In genomic region chr6:16421462-16421960, GRCh38 we compare ENCODE assay signal across 8 cellular contexts.
DNase-seq lines count a peak whose midpoint lies in the region; ATAC-seq, FAIRE-seq and TF ChIP-seq lines count a peak whose summit lies in the region.

No MANE protein-coding gene starts in this region.

- no peak for FAIRE-seq in pancreas (lab: Jason Lieb, UNC)

- H3K4me3 ChIP-seq in WI38 (ENCODE audit: low read depth, low read length): peak overlapping the region; percentile 24
- no peak overlapping the region for H3K4me3 ChIP-seq in pancreas
- H3K4me3 ChIP-seq in gastroesophageal sphincter: no peak overlapping the region

- no peak overlapping the region for H3T11ph ChIP-seq in H9 (ENCODE audit: low read length)

- H3K4me2 ChIP-seq in H9 (ENCODE audit: insufficient read depth, insufficient read length, low read length): no peak overlapping the region

- no peak overlapping the region for H4K8ac ChIP-seq in H9 (replicated peaks; ENCODE audit: insufficient read length, low read depth, low read length)

- H4K5ac ChIP-seq in H9 (ENCODE audit: insufficient read length, low read depth, low read length): no peak overlapping the region

- H3K23ac ChIP-seq in H9 (ENCODE audit: insufficient read length, low read depth, low read length): no peak overlapping the region

- no peak overlapping the region for H4K91ac ChIP-seq in H9 (ENCODE audit: insufficient read length, low read depth, low read length)

- H3K9me3 Mint-ChIP-seq in H9: no peaks in the 10 kb centered on the region

- no peak overlapping the region for H2BK120ac ChIP-seq in H9 (ENCODE audit: low read depth, low read length, poor library complexity, severe bottlenecking)

- no peaks in the 10 kb centered on the region for H4K20me1 ChIP-seq in H9 (ENCODE audit: control insufficient read depth, insufficient read depth, insufficient read length)

- H3K4me1 ChIP-seq in pancreas (peaks cover 0 to 22% (median 18%) of the 10 kb centered on the region in 3 donors), gastroesophageal sphincter (peaks cover 0 to 23% (median 3%) of the 10 kb centered on the region in 3 donors), H9 (ENCODE audit: insufficient read depth, low read length) (peaks cover 5% of the 10 kb centered on the region; the same call in 1 of the 2 replicates)

- no peaks in the 10 kb centered on the region for H3K27me3 Mint-ChIP-seq in H9 (ENCODE audit: low read depth)

- no peak overlapping the region for H2BK20ac ChIP-seq in H9 (ENCODE audit: low read depth, low read length, poor library complexity, severe bottlenecking)

- H3K27ac ChIP-seq in pancreas (peak overlapping the region in 3 of 4 donors; percentile 7 to 59 (median 52)), gastroesophageal sphincter (no peak overlapping the region), H9 (ENCODE audit: insufficient read length, low read depth, low read length) (no peak overlapping the region)

- no peak overlapping the region for H3K18ac ChIP-seq in H9 (ENCODE audit: insufficient read length, low read depth, low read length)

- no peak for TF ChIP-seq POLR2A in gastroesophageal sphincter (IDR thresholded peaks at IDR 0.05)

- no peak overlapping the region for H2AFZ ChIP-seq in H9 (ENCODE audit: low read length)

- H3K9me3 ChIP-seq in pancreas (no peaks in the 10 kb centered on the region), gastroesophageal sphincter (no peaks in the 10 kb centered on the region), H9 (ENCODE audit: control insufficient read depth, low read depth, low read length) (no peaks in the 10 kb centered on the region)

- no peak overlapping the region for H3K14ac ChIP-seq in H9 (ENCODE audit: insufficient read depth, low read length)

- H3K4ac ChIP-seq in H9 (ENCODE audit: low read depth, low read length): no peak overlapping the region

- no peak overlapping the region for H2BK12ac ChIP-seq in H9 (ENCODE audit: insufficient read length, low read depth, low read length)

- intact Hi-C loops in pancreas (cut with DNase I): no loop called here

- H3K27ac Mint-ChIP-seq in H9: no peak overlapping the region

- H3K27me3 ChIP-seq in pancreas (no peaks in the 10 kb centered on the region), gastroesophageal sphincter (no peaks in the 10 kb centered on the region), H9 (ENCODE audit: insufficient read depth, low read length) (no peaks in the 10 kb centered on the region)

- no peak for TF ChIP-seq EP300 in gastroesophageal sphincter (IDR thresholded peaks at IDR 0.05)

- no peak for TF ChIP-seq CTCF in WI38 (IDR thresholded peaks at IDR 0.05; ENCODE audit: low read depth, low read length)
- no peak for TF ChIP-seq CTCF in pancreas (IDR thresholded peaks at IDR 0.05)
- no peak for TF ChIP-seq CTCF in gastroesophageal sphincter (IDR thresholded peaks at IDR 0.05)
- TF ChIP-seq CTCF in GM20000 (IDR thresholded peaks at IDR 0.05; ENCODE audit: extremely low read depth, missing control alignments): no peak
- no peak for TF ChIP-seq CTCF in H9 (conservative IDR thresholded peaks at IDR 0.05)

- no peak overlapping the region for H2BK15ac ChIP-seq in H9 (ENCODE audit: low read depth, low read length)

- no peaks in the 10 kb centered on the region for H3K79me2 ChIP-seq in H9 (ENCODE audit: insufficient read depth, low read length)

- peak; percentile 15 for ATAC-seq in GM19035 (IDR thresholded peaks at IDR 0.05; ENCODE audit: unreplicated experiment)
- ATAC-seq in HG02852 (IDR thresholded peaks at IDR 0.05; ENCODE audit: unreplicated experiment): peak; percentile 21
- ATAC-seq in pancreas: peak; percentile 43 to 78 (median 62)
- ATAC-seq in gastroesophageal sphincter: no peak

- H3K4me3 Mint-ChIP-seq in H9: no peak overlapping the region

- no peak overlapping the region for H2AK5ac ChIP-seq in H9 (ENCODE audit: insufficient read length, low read length)

- no peak overlapping the region for H3K56ac ChIP-seq in H9 (ENCODE audit: insufficient read length, low read depth, low read length)

- no peaks in the 10 kb centered on the region for H3K36me3 ChIP-seq in pancreas
- H3K36me3 ChIP-seq in gastroesophageal sphincter: no peaks in the 10 kb centered on the region

- no peak overlapping the region for H3K9ac ChIP-seq in H9 (ENCODE audit: extremely low read depth, insufficient read length, low read length)

- no peaks in the 10 kb centered on the region for H3K23me2 ChIP-seq in H9 (ENCODE audit: insufficient read length, low read depth, low read length, poor library complexity, severe bottlenecking)

- no peak for DNase-seq in pancreas
- DNase-seq in NCI-H2081 (lab: John Stamatoyannopoulos, UW): no peak
- no peak for DNase-seq in GM20000 (ENCODE audit: low spot score)
- no peak for DNase-seq in H9

- no peaks in the 10 kb centered on the region for H3K79me1 ChIP-seq in H9 (ENCODE audit: insufficient read depth, low read depth, low read length, poor library complexity, severe bottlenecking)

- no peak overlapping the region for H2BK5ac ChIP-seq in H9 (ENCODE audit: insufficient read length, low read length)

- whole genome bisulfite sequencing in pancreas, 2 donors: 53 to 56% methylated on average over 6 of the region's 6 CpGs
- WGBS in gastroesophageal sphincter (ENCODE audit: low coverage in 1 of 2), 2 donors: 73 to 85% methylated on average over 5 to 6 of the region's 6 CpGs
- WGBS in H9 (ENCODE audit: extremely low coverage, insufficient read length, low lambda C conversion rate): no CpG with 5 or more reads among the region's 6 CpGs

- H3K36me3 Mint-ChIP-seq in H9 (ENCODE audit: insufficient read depth in 1 of 3, low read depth in 3 of 3): no peaks in the 10 kb centered on the region

- H3K4me1 Mint-ChIP-seq in H9: peaks cover 21 to 32% of the 10 kb centered on the region in 2 experiments

Comparison
In these comparisons a context has a peak if more than half of its experiments do, and no peak if none do; other contexts are left out.
1. H3K27ac ChIP-seq: peak in pancreas (3 of 4); none in gastroesophageal sphincter (0 of 4) and H9 (single experiment).